30 cellular contexts compared by ENCODE assay signal in the genomic region with DNA sequence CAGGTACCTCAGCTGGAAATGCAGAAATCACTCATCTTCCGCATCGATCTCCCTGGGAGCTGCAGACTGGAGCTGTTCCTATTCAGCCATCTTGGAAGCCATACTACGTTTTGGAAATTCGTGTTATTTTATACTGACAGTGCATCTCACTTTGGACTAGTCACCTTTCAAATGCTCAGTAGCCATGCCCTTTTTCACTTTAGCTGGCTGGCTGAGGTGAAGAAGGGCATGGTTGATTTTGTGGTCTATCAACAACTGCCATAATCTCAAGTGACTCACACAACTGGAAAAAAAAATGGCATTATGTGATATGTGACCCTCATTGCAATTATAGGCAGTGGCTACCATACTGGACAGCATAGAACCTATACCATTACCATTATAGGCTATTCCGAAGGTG.
"Had no signal": no experiment of that assay in that cellular context is flagged by ENCODE, and none has a peak within 500 bp of the region (broad histone marks: within the 10 kb centered on the region; RNA-seq: fewer than 3 reads in every experiment).

No MANE protein-coding gene starts in this region.

- H3K27me3 ChIP-seq: esophagus squamous epithelium, ovary, sigmoid colon, suprapubic skin, transverse colon, upper lobe of right lung, uterus had no signal

- H3K36me3 Mint-ChIP-seq: immature natural killer cell; naive thymus-derived CD8-positive, alpha-beta T cell; stimulated activated memory B cell treated with anti-CD40 and anti-IgM and Interleukin-4, amounts not matched to agents 10 μg/mL and 1 μg/mL and 100 μg/mL, for 72 hours had no signal

- H3K4me1 ChIP-seq: esophagus squamous epithelium, heart right ventricle, lower lobe of right lung, psoas muscle, sigmoid colon, transverse colon, upper lobe of right lung, uterus had no signal

- H3K9me3 Mint-ChIP-seq: stimulated activated naive CD8-positive, alpha-beta T cell treated with anti-CD3 and anti-CD28 coated beads, Interleukin-15, Interleukin-2, amounts not matched to agents 100 ng/mL and 50 ng/mL, for 24 hours had no signal

- H3K9me3 ChIP-seq: esophagus squamous epithelium, lower lobe of right lung, ovary, sigmoid colon, suprapubic skin, transverse colon, upper lobe of right lung, uterus had no signal

- DNase-seq: dermis blood vessel endothelial cell; effector memory CD4-positive, alpha-beta T cell; erythroblast; esophagus squamous epithelium; foreskin melanocyte; glutamatergic neuron; heart right ventricle; hippocampal formation; immature natural killer cell; islet precursor cell; kidney glomerular epithelial cell; left ventricle myocardium superior; lower lobe of right lung; naive thymus-derived CD8-positive, alpha-beta T cell; nephron progenitor cell; nucleus accumbens; ovary; posterior cingulate gyrus; psoas muscle; right cardiac atrium; sigmoid colon; stimulated activated CD4-positive, alpha-beta T cell treated with anti-CD3 and anti-CD28 coated beads, Interleukin-2, amount 100 ng/mL, for 24 hours; stimulated activated CD4-positive, alpha-beta T cell treated with anti-CD3 and anti-CD28 coated beads, Interleukin-4, amount 100 ng/mL, for 24 hours; transverse colon; upper lobe of right lung; uterus had no signal

- H3K4me1 Mint-ChIP-seq: immature natural killer cell; naive thymus-derived CD8-positive, alpha-beta T cell; nephron progenitor cell had no signal

- H3K4me3 ChIP-seq: coronary artery, esophagus squamous epithelium, heart right ventricle, lower lobe of right lung, ovary, psoas muscle, sigmoid colon, suprapubic skin, transverse colon, upper lobe of right lung, uterus had no signal

- H3K27me3 Mint-ChIP-seq: stimulated activated memory B cell treated with anti-CD40 and anti-IgM and Interleukin-4, amounts not matched to agents 10 μg/mL and 1 μg/mL and 100 μg/mL, for 72 hours had no signal

- H3K36me3 ChIP-seq: esophagus squamous epithelium, heart right ventricle, lower lobe of right lung, ovary, sigmoid colon, suprapubic skin, transverse colon, upper lobe of right lung, uterus had no signal

- ATAC-seq: heart right ventricle; left ventricle myocardium superior; lower lobe of right lung; naive thymus-derived CD8-positive, alpha-beta T cell; psoas muscle; right cardiac atrium; stimulated activated memory B cell treated with anti-CD40 and anti-IgM and Interleukin-4, amounts not matched to agents 10 μg/mL and 1 μg/mL and 100 μg/mL, for 72 hours; upper lobe of right lung had no signal

- H3K4me3 Mint-ChIP-seq: immature natural killer cell; naive thymus-derived CD8-positive, alpha-beta T cell; nephron progenitor cell; stimulated activated memory B cell treated with anti-CD40 and anti-IgM and Interleukin-4, amounts not matched to agents 10 μg/mL and 1 μg/mL and 100 μg/mL, for 72 hours; stimulated activated naive CD8-positive, alpha-beta T cell treated with anti-CD3 and anti-CD28 coated beads, Interleukin-15, Interleukin-2, amounts not matched to agents 100 ng/mL and 50 ng/mL, for 24 hours had no signal

- H3K27ac Mint-ChIP-seq: immature natural killer cell; nephron progenitor cell; stimulated activated memory B cell treated with anti-CD40 and anti-IgM and Interleukin-4, amounts not matched to agents 10 μg/mL and 1 μg/mL and 100 μg/mL, for 72 hours; stimulated activated naive CD8-positive, alpha-beta T cell treated with anti-CD3 and anti-CD28 coated beads, Interleukin-15, Interleukin-2, amounts not matched to agents 100 ng/mL and 50 ng/mL, for 24 hours had no signal

- H3K27ac ChIP-seq: coronary artery, esophagus squamous epithelium, heart right ventricle, lower lobe of right lung, ovary, psoas muscle, sigmoid colon, suprapubic skin, transverse colon, upper lobe of right lung, uterus had no signal
